Comparison of ENCODE assay signal across 8 cellular contexts in the genomic region with DNA sequence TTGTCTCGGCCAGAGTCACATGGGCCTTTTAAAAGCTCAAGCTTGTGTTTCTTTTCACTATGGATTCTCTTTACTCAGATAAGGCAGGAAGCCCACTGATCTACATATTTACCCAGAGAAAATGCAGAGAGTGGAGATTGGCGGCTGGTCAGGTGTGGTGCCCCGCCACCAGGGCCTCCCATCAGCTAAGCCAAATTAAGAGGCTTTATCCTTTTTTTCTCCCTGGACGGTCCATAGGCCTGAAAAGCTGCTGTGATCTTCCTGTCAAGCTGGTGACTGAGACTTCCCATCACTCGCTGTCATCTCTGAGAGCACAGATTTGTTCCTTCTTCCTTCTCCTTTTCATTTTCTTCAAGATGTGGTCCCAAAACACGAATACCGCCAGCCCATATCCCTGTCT. TPM values are rescaled to one million over a fixed set of nuclear protein-coding genes. Genes with fewer than 3 reads are reported as not detected.
DNase-seq lines count a peak whose midpoint lies in the region; TF ChIP-seq lines count a peak whose summit lies in the region.

No MANE protein-coding gene starts in this region.

- H3K36me3 ChIP-seq in GM23248 (ENCODE audit: low read depth) (peaks cover 38% of the 10 kb centered on the region; the same call in 1 of the 2 replicates), SJCRH30 (peaks cover 62% of the 10 kb centered on the region), skeletal muscle satellite cell (ENCODE audit: insufficient read depth, low read length) (peaks cover 61% of the 10 kb centered on the region)

- no peaks in the 10 kb centered on the region for H3K9me2 ChIP-seq in GM23248 (ENCODE audit: insufficient read depth)

- peak overlapping the region; percentile 96 for H3K9ac ChIP-seq in GM23248
- peak overlapping the region; percentile 97 for H3K9ac ChIP-seq in skeletal muscle satellite cell (ENCODE audit: low read depth, low read length)

- H3K9me3 ChIP-seq in GM23248 (ENCODE audit: low read depth) (no peaks in the 10 kb centered on the region), SJCRH30 (replicated peaks) (no peaks in the 10 kb centered on the region), skeletal muscle satellite cell (replicated peaks; ENCODE audit: low read length) (no peaks in the 10 kb centered on the region)

- H3K4me2 ChIP-seq in GM23248 (ENCODE audit: unreplicated experiment), result peak overlapping the region; percentile 97
- peak overlapping the region; percentile 91 for H3K4me2 ChIP-seq in skeletal muscle satellite cell (ENCODE audit: low read length)

- TF ChIP-seq CTCF in fibroblast of pulmonary artery (IDR thresholded peaks at IDR 0.05; ENCODE audit: low read length, missing control alignments), result no peak

- H3K27me3 ChIP-seq in GM23248 (replicated peaks; ENCODE audit: insufficient read depth), result no peaks in the 10 kb centered on the region
- H3K27me3 ChIP-seq in SJCRH30, result no peaks in the 10 kb centered on the region
- no peaks in the 10 kb centered on the region for H3K27me3 ChIP-seq in skeletal muscle satellite cell (ENCODE audit: control insufficient read depth, insufficient read depth, low read length)

- peak; percentile 47 for DNase-seq in GM23248
- no peak for DNase-seq in SJCRH30
- no peak for DNase-seq in fibroblast of pulmonary artery (ENCODE audit: low read depth)
- DNase-seq in SKM-1 treated with dmso at 0.1 percent for 144 hours (lab: John Stamatoyannopoulos, UW; ENCODE audit: unreplicated experiment), result no peak
- DNase-seq in hepatic stellate cell (ENCODE audit: low spot score), result no peak
- DNase-seq in KBM-7, result no peak
- DNase-seq in GM19238 (ENCODE audit: insufficient read length, low spot score), result no peak

- in situ Hi-C loops in GM23248 (cut with MboI) (no loop called here), KBM-7 (cut with MboI; ENCODE audit: low pct_unique_long_range_greater_than_20kb, low sequenced_read_pairs) (no loop called here)

- no peak overlapping the region for H2AFZ ChIP-seq in GM23248

- H3K79me2 ChIP-seq in GM23248 (ENCODE audit: insufficient read depth), result peaks cover 97% of the 10 kb centered on the region

- H4K20me1 ChIP-seq in GM23248 (ENCODE audit: insufficient read depth), result peaks cover 3% of the 10 kb centered on the region; the same call in 1 of the 2 replicates

- 7 to 12% methylated on average over 7 of the region's 7 CpGs for WGBS in GM23248 (ENCODE audit: low coverage in 1 of 2, low lambda C conversion rate in 2 of 2, missing lambda C conversion rate in 2 of 2), 2 experiments

- H3K4me3 ChIP-seq in GM23248, result peak overlapping the region; percentile 87
- H3K4me3 ChIP-seq in SJCRH30, result peak overlapping the region; percentile 89
- H3K4me3 ChIP-seq in fibroblast of pulmonary artery (replicated peaks; ENCODE audit: low read depth, low read length), result peak overlapping the region; percentile 84
- peak overlapping the region; percentile 99 for H3K4me3 ChIP-seq in skeletal muscle satellite cell (ENCODE audit: low read length)

- H3K27ac ChIP-seq in GM23248, result peak overlapping the region; percentile 88
- peak overlapping the region; percentile 87 for H3K27ac ChIP-seq in SJCRH30

- H3F3A ChIP-seq in GM23248 (ENCODE audit: insufficient read depth), result peaks cover 8% of the 10 kb centered on the region; the same call in 1 of the 2 replicates

- H3K4me1 ChIP-seq in GM23248 (ENCODE audit: insufficient read depth) (peaks cover 43% of the 10 kb centered on the region), SJCRH30 (peaks cover 7% of the 10 kb centered on the region), skeletal muscle satellite cell (ENCODE audit: control insufficient read depth, insufficient read depth, low read length) (peaks cover 36% of the 10 kb centered on the region)

RNA-seq across cellular contexts. Expression of a gene that starts 1.9 kb away (rescaled TPM):
- total RNA-seq in GM23248 (2014; rRNA removed; shearing (Covaris generic)), result 28.6 and 36.5 TPM in 2 replicates
- 49.1 and 49.4 TPM in 2 replicates for polyA plus RNA-seq in GM23248 (2016; fragmentation: Nextera tagmentation; extraction: Ambion mirVana)
- 78.9 and 106 TPM in 2 replicates for total RNA-seq in SJCRH30 (2014; rRNA removed; shearing (Covaris generic))
- 36.2 and 37.4 TPM in 2 replicates for total RNA-seq in skeletal muscle satellite cell (2012; rRNA removed)

RNA-seq across cellular contexts. Expression of a gene that starts 2.2 kb away (rescaled TPM):
- total RNA-seq in GM23248 (2014; rRNA removed; shearing (Covaris generic)), result 17.6 and 24.2 TPM in 2 replicates
- polyA plus RNA-seq in GM23248 (2016; fragmentation: Nextera tagmentation; extraction: Ambion mirVana), result 32.4 and 37.2 TPM in 2 replicates
- total RNA-seq in SJCRH30 (2014; rRNA removed; shearing (Covaris generic)), result 32.6 and 41.8 TPM in 2 replicates
- total RNA-seq in skeletal muscle satellite cell (2012; rRNA removed), result 22.7 and 31.9 TPM in 2 replicates

RNA-seq across cellular contexts. Expression of a gene that starts 55.6 kb away (rescaled TPM):
- total RNA-seq in GM23248 (2014; rRNA removed; shearing (Covaris generic)), result 39.8 and 44.5 TPM in 2 replicates
- polyA plus RNA-seq in GM23248 (2016; fragmentation: Nextera tagmentation; extraction: Ambion mirVana), result 147 and 157 TPM in 2 replicates
- 33.0 and 45.6 TPM in 2 replicates for total RNA-seq in SJCRH30 (2014; rRNA removed; shearing (Covaris generic))
- 43.9 and 52.6 TPM in 2 replicates for total RNA-seq in skeletal muscle satellite cell (2012; rRNA removed)

RNA-seq across cellular contexts. Expression of a gene that starts 56.1 kb away (rescaled TPM):
- 23.8 and 30.7 TPM in 2 replicates for total RNA-seq in GM23248 (2014; rRNA removed; shearing (Covaris generic))
- polyA plus RNA-seq in GM23248 (2016; fragmentation: Nextera tagmentation; extraction: Ambion mirVana), result 10.9 and 13.4 TPM in 2 replicates
- total RNA-seq in SJCRH30 (2014; rRNA removed; shearing (Covaris generic)), result 0.89 and 1.3 TPM in 2 replicates
- total RNA-seq in skeletal muscle satellite cell (2012; rRNA removed), result 3.3 and 7.4 TPM in 2 replicates

RNA-seq across cellular contexts. Expression of a gene that starts 57.0 kb away (rescaled TPM):
- 1.6 TPM in 1 of 2 replicates, not detected in the other for total RNA-seq in GM23248 (2014; rRNA removed; shearing (Covaris generic))
- 0.19 TPM in 1 of 2 replicates, not detected in the other for polyA plus RNA-seq in GM23248 (2016; fragmentation: Nextera tagmentation; extraction: Ambion mirVana)
- not detected in 2 replicates for total RNA-seq in SJCRH30 (2014; rRNA removed; shearing (Covaris generic))
- 0.44 TPM in 1 of 2 replicates, not detected in the other for total RNA-seq in skeletal muscle satellite cell (2012; rRNA removed)
